ENCODE assay signal across 1 cellular context in the genomic region with DNA sequence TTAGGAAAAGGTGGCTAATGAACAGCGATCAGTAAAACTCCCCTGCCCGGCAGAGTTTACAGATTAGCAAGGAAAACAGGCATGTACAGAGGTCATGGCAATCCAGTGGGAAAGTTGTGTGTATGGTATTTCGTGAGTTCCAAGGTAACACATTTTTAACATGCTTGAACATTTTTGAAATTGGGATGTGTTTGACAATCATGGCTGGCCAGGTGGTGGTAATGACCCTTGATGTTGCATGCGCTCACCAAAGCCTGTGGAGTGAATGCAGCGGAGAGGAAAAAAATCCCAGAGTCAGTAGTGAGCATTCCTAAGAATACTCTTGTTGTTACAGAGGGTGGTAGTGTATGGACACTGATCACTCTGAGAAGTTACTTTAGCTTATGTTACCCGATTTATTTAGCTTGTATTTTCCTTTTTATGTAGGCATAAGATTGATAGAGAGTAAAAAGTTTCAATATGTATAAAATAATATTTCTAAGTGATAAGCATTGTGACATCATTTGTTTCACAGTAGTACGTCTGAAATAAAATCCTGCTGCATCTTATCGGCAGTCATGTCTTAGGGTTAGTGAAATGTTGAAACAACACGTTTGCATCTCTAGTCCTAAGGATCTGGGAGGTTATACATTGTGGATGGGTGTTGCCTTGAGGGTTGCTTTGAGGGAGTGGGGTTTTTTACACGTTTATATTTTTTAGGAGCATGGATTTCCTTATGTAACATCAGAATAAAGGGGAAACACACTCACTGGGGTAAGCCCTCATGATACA.
TF ChIP-seq lines count a peak whose summit lies in the region.

No MANE protein-coding gene starts in this region.

TF ChIP-seq in WTC11, 78 proteins besides CTCF, POLR2A, EP300 and RAD21 (continued from another document):
- TF ChIP-seq, protein P1, sequence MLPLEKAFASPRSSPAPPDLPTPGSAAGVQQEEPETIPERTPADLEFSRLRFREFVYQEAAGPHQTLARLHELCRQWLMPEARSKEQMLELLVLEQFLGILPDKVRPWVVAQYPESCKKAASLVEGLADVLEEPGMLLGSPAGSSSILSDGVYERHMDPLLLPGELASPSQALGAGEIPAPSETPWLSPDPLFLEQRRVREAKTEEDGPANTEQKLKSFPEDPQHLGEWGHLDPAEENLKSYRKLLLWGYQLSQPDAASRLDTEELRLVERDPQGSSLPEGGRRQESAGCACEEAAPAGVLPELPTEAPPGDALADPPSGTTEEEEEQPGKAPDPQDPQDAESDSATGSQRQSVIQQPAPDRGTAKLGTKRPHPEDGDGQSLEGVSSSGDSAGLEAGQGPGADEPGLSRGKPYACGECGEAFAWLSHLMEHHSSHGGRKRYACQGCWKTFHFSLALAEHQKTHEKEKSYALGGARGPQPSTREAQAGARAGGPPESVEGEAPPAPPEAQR (CRISPR knock-in tag; IDR thresholded peaks at IDR 0.05): no peak
- TF ChIP-seq OVOL2 (CRISPR knock-in tag; IDR thresholded peaks at IDR 0.05; ENCODE audit: borderline replicate concordance) (no peak), ZBTB21 (CRISPR knock-in tag; IDR thresholded peaks at IDR 0.05; ENCODE audit: borderline replicate concordance) (no peak), TEAD1 (CRISPR knock-in tag; IDR thresholded peaks at IDR 0.05) (no peak)
- TF ChIP-seq, protein P2, sequence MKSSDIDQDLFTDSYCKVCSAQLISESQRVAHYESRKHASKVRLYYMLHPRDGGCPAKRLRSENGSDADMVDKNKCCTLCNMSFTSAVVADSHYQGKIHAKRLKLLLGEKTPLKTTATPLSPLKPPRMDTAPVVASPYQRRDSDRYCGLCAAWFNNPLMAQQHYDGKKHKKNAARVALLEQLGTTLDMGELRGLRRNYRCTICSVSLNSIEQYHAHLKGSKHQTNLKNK (CRISPR knock-in tag; IDR thresholded peaks at IDR 0.05): no peak
- TF ChIP-seq, protein P3, sequence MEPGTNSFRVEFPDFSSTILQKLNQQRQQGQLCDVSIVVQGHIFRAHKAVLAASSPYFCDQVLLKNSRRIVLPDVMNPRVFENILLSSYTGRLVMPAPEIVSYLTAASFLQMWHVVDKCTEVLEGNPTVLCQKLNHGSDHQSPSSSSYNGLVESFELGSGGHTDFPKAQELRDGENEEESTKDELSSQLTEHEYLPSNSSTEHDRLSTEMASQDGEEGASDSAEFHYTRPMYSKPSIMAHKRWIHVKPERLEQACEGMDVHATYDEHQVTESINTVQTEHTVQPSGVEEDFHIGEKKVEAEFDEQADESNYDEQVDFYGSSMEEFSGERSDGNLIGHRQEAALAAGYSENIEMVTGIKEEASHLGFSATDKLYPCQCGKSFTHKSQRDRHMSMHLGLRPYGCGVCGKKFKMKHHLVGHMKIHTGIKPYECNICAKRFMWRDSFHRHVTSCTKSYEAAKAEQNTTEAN (CRISPR knock-in tag; IDR thresholded peaks at IDR 0.05): no peak
